In genomic region chr1:54887665-54888071, GRCh38 we compare ENCODE assay signal across 8 cellular contexts. TPM values are rescaled to one million over a fixed set of nuclear protein-coding genes. Genes with fewer than 3 reads are reported as not detected.
DNase-seq lines count a peak whose midpoint lies in the region; ATAC-seq and TF ChIP-seq lines count a peak whose summit lies in the region.

No MANE protein-coding gene starts in this region.

- peak overlapping the region in 1 of 2 donors; percentile 68 for H3K4me3 ChIP-seq in CD4-positive, alpha-beta memory T cell (ENCODE audit: low read length in 2 of 2)
- H3K4me3 ChIP-seq in HUES6 (ENCODE audit: low read depth, low read length) = peak overlapping the region; percentile 97
- H3K4me3 ChIP-seq in parathyroid adenoma (ENCODE audit: low read depth, low read length) = peak overlapping the region; percentile 74

- POLR2A ChIA-PET in CD4-positive, alpha-beta memory T cell (lab: Charles Lee; ENCODE audit: partially characterized antibody) = interaction anchor here (1.0 kb wide), 1 partner anchor 15 kb away, joined by 3 read pairs; no protein-coding TSS in a partner anchor
- POLR2A ChIA-PET in activated B cell treated with CpG ODN at 0.5 μM for 24 hours (lab: Charles Lee) = no interaction called here

- H3K36me3 Mint-ChIP-seq in CD4-positive, alpha-beta memory T cell = no peaks in the 10 kb centered on the region
- H3K36me3 Mint-ChIP-seq in activated B cell treated with CpG ODN at 0.5 μM for 24 hours (ENCODE audit: low read depth) = peaks cover 4% of the 10 kb centered on the region

- peaks cover 0 to 2% (median 0%) of the 10 kb centered on the region in 8 donors for H3K9me3 Mint-ChIP-seq in CD4-positive, alpha-beta memory T cell
- no peaks in the 10 kb centered on the region for H3K9me3 Mint-ChIP-seq in activated B cell treated with CpG ODN at 0.5 μM for 24 hours

- no peaks in the 10 kb centered on the region for H3K36me3 ChIP-seq in CD4-positive, alpha-beta memory T cell (ENCODE audit: insufficient read depth, low read length)
- peaks cover 34% of the 10 kb centered on the region for H3K36me3 ChIP-seq in HUES6 (ENCODE audit: control insufficient read depth, insufficient read depth, low read length)
- no peaks in the 10 kb centered on the region for H3K36me3 ChIP-seq in parathyroid adenoma (ENCODE audit: control insufficient read depth, insufficient read depth, low read length)

- H3K4me3 Mint-ChIP-seq in CD4-positive, alpha-beta memory T cell = peak overlapping the region; percentile 68 to 96 (median 84)
- H3K4me3 Mint-ChIP-seq in activated B cell treated with CpG ODN at 0.5 μM for 24 hours = peak overlapping the region; percentile 91

- H3K9ac ChIP-seq in HUES6 (ENCODE audit: low read length) (peak overlapping the region; percentile 91), parathyroid adenoma (no peak overlapping the region)

- ATAC-seq in activated B cell treated with CpG ODN at 0.5 μM for 24 hours (ENCODE audit: low read depth) (no peak), Right ventricle myocardium superior (ENCODE audit: poor library complexity) (peak; percentile 15), GM18861 (IDR thresholded peaks at IDR 0.05; ENCODE audit: unreplicated experiment) (no peak), HG03025 (IDR thresholded peaks at IDR 0.05; ENCODE audit: low FRiP score, unreplicated experiment) (no peak)

- no peak for DNase-seq in CD4-positive, alpha-beta memory T cell
- no peak for DNase-seq in activated B cell treated with CpG ODN at 0.5 μM for 24 hours
- peak; percentile 54 for DNase-seq in Right ventricle myocardium superior
- DNase-seq in SW 1271 (lab: John Stamatoyannopoulos, UW) = no peak

- peak overlapping the region; percentile 84 for H3K4me2 ChIP-seq in parathyroid adenoma (ENCODE audit: low read length)

- H3K27ac ChIP-seq in CD4-positive, alpha-beta memory T cell (ENCODE audit: low read depth, low read length) = no peak overlapping the region
- peak overlapping the region; percentile 73; the same call in 1 of the 2 replicates for H3K27ac ChIP-seq in HUES6 (ENCODE audit: low read depth, low read length)
- no peak overlapping the region for H3K27ac ChIP-seq in parathyroid adenoma

- CTCF ChIA-PET in CD4-positive, alpha-beta memory T cell (lab: Charles Lee; ENCODE audit: partially characterized antibody) = interaction anchor here (1.1 to 2.7 kb wide), 2 partner anchors 57 to 71 kb away, joined by 3 to 8 read pairs; no protein-coding TSS in a partner anchor
- CTCF ChIA-PET in activated B cell treated with CpG ODN at 0.5 μM for 24 hours (lab: Charles Lee) = interaction anchor here (1.4 to 1.6 kb wide), 2 partner anchors 58 to 87 kb away, joined by 4 to 5 read pairs; partner anchors contain the start of gene TTC22

- peaks cover 12 to 15% of the 10 kb centered on the region in 2 donors for H3K27me3 Mint-ChIP-seq in CD4-positive, alpha-beta memory T cell
- H3K27me3 Mint-ChIP-seq in activated B cell treated with CpG ODN at 0.5 μM for 24 hours = peaks cover 9% of the 10 kb centered on the region

- peaks cover 22% of the 10 kb centered on the region for H3K4me1 ChIP-seq in CD4-positive, alpha-beta memory T cell (ENCODE audit: insufficient read depth, low read length)
- peaks cover 34% of the 10 kb centered on the region for H3K4me1 ChIP-seq in HUES6 (ENCODE audit: control insufficient read depth, insufficient read depth, low read length)
- H3K4me1 ChIP-seq in parathyroid adenoma = peaks cover 6% of the 10 kb centered on the region

- intact Hi-C loops in CD4-positive, alpha-beta memory T cell (cut with micrococcal nuclease) = no loop called here
- intact Hi-C loops in activated B cell treated with CpG ODN at 0.5 μM for 24 hours (cut with micrococcal nuclease) = loop anchor here (2.0 to 5.0 kb wide), 3 partner anchors 87 to 170 kb away; partner anchors contain the start of genes PARS2, TTC22 and TTC4
- intact Hi-C loops in Right ventricle myocardium superior (cut with DNase I) = no loop called here

- H3K4me1 Mint-ChIP-seq in CD4-positive, alpha-beta memory T cell = peaks cover 14 to 33% (median 23%) of the 10 kb centered on the region in 4 donors
- peaks cover 23% of the 10 kb centered on the region for H3K4me1 Mint-ChIP-seq in activated B cell treated with CpG ODN at 0.5 μM for 24 hours

- H3K9me3 ChIP-seq in CD4-positive, alpha-beta memory T cell (ENCODE audit: control insufficient read depth in 1 of 2, low read length in 2 of 2) = no peaks in the 10 kb centered on the region
- H3K9me3 ChIP-seq in HUES6 (ENCODE audit: control insufficient read depth, insufficient read depth, low read depth, low read length) = no peaks in the 10 kb centered on the region
- no peaks in the 10 kb centered on the region for H3K9me3 ChIP-seq in parathyroid adenoma (ENCODE audit: control insufficient read depth, low read length)

- H3K27ac Mint-ChIP-seq in CD4-positive, alpha-beta memory T cell = peak overlapping the region in 1 of 7 donors; percentile 26
- no peak overlapping the region for H3K27ac Mint-ChIP-seq in activated B cell treated with CpG ODN at 0.5 μM for 24 hours

- peak overlapping the region; percentile 85 for H2AFZ ChIP-seq in parathyroid adenoma

- no peaks in the 10 kb centered on the region for H3K27me3 ChIP-seq in CD4-positive, alpha-beta memory T cell (ENCODE audit: insufficient read depth, low read length)
- H3K27me3 ChIP-seq in HUES6 (ENCODE audit: control insufficient read depth, insufficient read depth, low read length) (no peaks in the 10 kb centered on the region), parathyroid adenoma (ENCODE audit: control insufficient read depth, insufficient read depth, low read length) (no peaks in the 10 kb centered on the region)

- H3K79me2 ChIP-seq in parathyroid adenoma = no peaks in the 10 kb centered on the region

- no peak for TF ChIP-seq CTCF in activated B cell treated with CpG ODN at 0.5 μM for 24 hours (IDR thresholded peaks at IDR 0.05)
- no peak for TF ChIP-seq CTCF in parathyroid adenoma (IDR thresholded peaks at IDR 0.05)

RNA-seq across cellular contexts. Expression of gene DHCR24, which starts 0.7 kb away (rescaled TPM):
- total RNA-seq in CD4-positive, alpha-beta memory T cell = 1 to 10 TPM; 7.1 to 7.6 TPM
- 1 to 10 TPM; 5.9 to 9.9 TPM for polyA plus RNA-seq in CD4-positive, alpha-beta memory T cell
- total RNA-seq in activated B cell treated with CpG ODN at 0.5 μM for 24 hours = 49.0 and 55.0 TPM in 2 replicates
- 9.4 TPM for total RNA-seq in Right ventricle myocardium superior
